Comparison of ENCODE assay signal across 13 cellular contexts in genomic region chr5:132635873-132636272, GRCh38. TPM values are rescaled to one million over a fixed set of nuclear protein-coding genes. Genes with fewer than 3 reads are reported as not detected.
DNase-seq lines count a peak whose midpoint lies in the region; ATAC-seq lines count a peak whose summit lies in the region.
"Had no signal": no experiment of that assay in that cellular context is flagged by ENCODE, and none has a peak within 500 bp of the region (broad histone marks: within the 10 kb centered on the region; RNA-seq: fewer than 3 reads in every experiment).

No MANE protein-coding gene starts in this region.

- no peak overlapping the region for H3K14ac ChIP-seq in neuronal stem cell (ENCODE audit: low read length)

- no peak overlapping the region for H4K91ac ChIP-seq in neuronal stem cell (ENCODE audit: low read depth, low read length, poor library complexity)

- ATAC-seq in GM18499 (IDR thresholded peaks at IDR 0.05; ENCODE audit: insufficient read depth, unreplicated experiment) (peak; percentile 43), GM19043 (IDR thresholded peaks at IDR 0.05; ENCODE audit: low read depth, unreplicated experiment) (peak; percentile 31), HG02938 (IDR thresholded peaks at IDR 0.05; ENCODE audit: unreplicated experiment) (peak; percentile 48), Right ventricle myocardium superior (ENCODE audit: poor library complexity) (no peak)

- peak overlapping the region; percentile 76 for H3K27ac Mint-ChIP-seq in activated CD4-positive, alpha-beta memory T cell treated with anti-CD3 and anti-CD28 coated beads for 36 hours

- H3K36me3 Mint-ChIP-seq in activated CD4-positive, alpha-beta memory T cell treated with anti-CD3 and anti-CD28 coated beads for 36 hours = peaks cover 49% of the 10 kb centered on the region

- WGBS in neuronal stem cell (ENCODE audit: extremely low coverage in 2 of 2, insufficient read length in 2 of 2, insufficient replicate concordance in 1 of 2), 2 donors = no CpG with 5 or more reads among the region's 4 CpGs

- no peak overlapping the region for H3K4me3 ChIP-seq in neuronal stem cell (ENCODE audit: low read length in 2 of 2)

- H2BK5ac ChIP-seq in neuronal stem cell (ENCODE audit: low read length) = no peak overlapping the region

- no peak overlapping the region for H3K4me3 Mint-ChIP-seq in activated CD4-positive, alpha-beta memory T cell treated with anti-CD3 and anti-CD28 coated beads for 36 hours
- H3K4me3 Mint-ChIP-seq: CD4-positive, alpha-beta memory T cell had no signal

- CTCF ChIA-PET in activated CD4-positive, alpha-beta memory T cell treated with anti-CD3 and anti-CD28 coated beads for 36 hours (lab: Charles Lee) = interaction anchor here (1.4 kb wide), 1 partner anchor 80 kb away, joined by 3 read pairs; no protein-coding TSS in a partner anchor

- peaks cover 0 to 2% of the 10 kb centered on the region in 2 donors for H3K9me3 ChIP-seq in neuronal stem cell (replicated peaks in 1 of 2; ENCODE audit: control insufficient read depth in 2 of 2, insufficient read depth in 1 of 2, low read depth in 1 of 2, low read length in 2 of 2)

- no peaks in the 10 kb centered on the region for H3K79me1 ChIP-seq in neuronal stem cell (ENCODE audit: low read depth, low read length)

- H3K4me2 ChIP-seq in neuronal stem cell (ENCODE audit: insufficient read depth, low read length, poor library complexity, severe bottlenecking) = no peak overlapping the region

- no peak overlapping the region for H2BK15ac ChIP-seq in neuronal stem cell (ENCODE audit: low read length)

- H2AFZ ChIP-seq in neuronal stem cell (ENCODE audit: low read length) = no peak overlapping the region

- peaks cover 51% of the 10 kb centered on the region for H3K4me1 Mint-ChIP-seq in activated CD4-positive, alpha-beta memory T cell treated with anti-CD3 and anti-CD28 coated beads for 36 hours (ENCODE audit: low read depth)

- H3K9me3 Mint-ChIP-seq in activated CD4-positive, alpha-beta memory T cell treated with anti-CD3 and anti-CD28 coated beads for 36 hours = no peaks in the 10 kb centered on the region
- H3K9me3 Mint-ChIP-seq: CD4-positive, alpha-beta memory T cell had no signal

- intact Hi-C loops in activated CD4-positive, alpha-beta memory T cell treated with anti-CD3 and anti-CD28 coated beads for 36 hours (cut with micrococcal nuclease) = loop anchor here (1.0 to 5.0 kb wide), 8 partner anchors 13 to 244 kb away; partner anchors contain the start of gene RAD50
- intact Hi-C loops in Right ventricle myocardium superior (cut with DNase I) = no loop called here

- no peaks in the 10 kb centered on the region for H3K27me3 Mint-ChIP-seq in activated CD4-positive, alpha-beta memory T cell treated with anti-CD3 and anti-CD28 coated beads for 36 hours
- H3K27me3 Mint-ChIP-seq: CD4-positive, alpha-beta memory T cell had no signal

- H3K4ac ChIP-seq in neuronal stem cell (ENCODE audit: low read length) = no peak overlapping the region

- H3K23ac ChIP-seq in neuronal stem cell (ENCODE audit: low read depth, low read length, poor library complexity) = no peak overlapping the region

- POLR2A ChIA-PET in activated CD4-positive, alpha-beta memory T cell treated with anti-CD3 and anti-CD28 coated beads for 36 hours (lab: Charles Lee) = no interaction called here

- no peak overlapping the region for H2BK12ac ChIP-seq in neuronal stem cell (ENCODE audit: low read length)

- H3K4me1 ChIP-seq in neuronal stem cell (ENCODE audit: control insufficient read depth in 2 of 2, insufficient read depth in 1 of 2, low read depth in 1 of 2, low read length in 2 of 2) = no peaks in the 10 kb centered on the region

- no peak overlapping the region for H3K18ac ChIP-seq in neuronal stem cell (ENCODE audit: low read length)

- H3K9ac ChIP-seq in neuronal stem cell (ENCODE audit: low read depth, low read length, poor library complexity) = no peak overlapping the region

- no peaks in the 10 kb centered on the region for H3K27me3 ChIP-seq in neuronal stem cell (ENCODE audit: control insufficient read depth in 3 of 3, insufficient read depth in 3 of 3, low read depth in 1 of 3, low read length in 3 of 3)

- no peak overlapping the region for H3K27ac ChIP-seq in neuronal stem cell (replicated peaks; ENCODE audit: low read length)

- H3K36me3 ChIP-seq in neuronal stem cell (replicated peaks in 1 of 2; ENCODE audit: control insufficient read depth in 2 of 2, insufficient read depth in 2 of 2, low read length in 2 of 2) = peaks cover 12% of the 10 kb centered on the region in 2 donors

- DNase-seq in activated CD4-positive, alpha-beta memory T cell treated with anti-CD3 and anti-CD28 coated beads for 36 hours = no peak
- DNase-seq in Right ventricle myocardium superior = no peak
- DNase-seq in neuronal stem cell (ENCODE audit: low spot score) = no peak
- no peak for DNase-seq in Ammon's horn (ENCODE audit: low spot score)
- DNase-seq in UCSD-AML1 (lab: John Stamatoyannopoulos, UW; ENCODE audit: unreplicated experiment) = no peak
- DNase-seq: GF-D8, NCI-H187 had no signal

- H4K8ac ChIP-seq in neuronal stem cell (ENCODE audit: low read depth, low read length) = no peak overlapping the region

- no peak overlapping the region for H2AK5ac ChIP-seq in neuronal stem cell (ENCODE audit: low read depth, low read length)

- H2BK120ac ChIP-seq in neuronal stem cell (ENCODE audit: low read depth, low read length) = no peak overlapping the region

RNA-seq across cellular contexts. Expression of gene IL13, which starts 22.1 kb away (rescaled TPM):
- 10 to 100 TPM; 13.0 to 14.9 TPM for total RNA-seq in activated CD4-positive, alpha-beta memory T cell treated with anti-CD3 and anti-CD28 coated beads for 36 hours
- total RNA-seq in Right ventricle myocardium superior = not detected
- not detected for polyA plus RNA-seq in neuronal stem cell (2013, experiment 1 of 2)
- polyA plus RNA-seq in neuronal stem cell (2013, experiment 2 of 2) = not detected
- total RNA-seq: CD4-positive, alpha-beta memory T cell; renal cortical epithelial cell had no signal
- polyA plus RNA-seq: CD4-positive, alpha-beta memory T cell had no signal

RNA-seq across cellular contexts. Expression of gene IL4, which starts 37.9 kb away (rescaled TPM):
- total RNA-seq in activated CD4-positive, alpha-beta memory T cell treated with anti-CD3 and anti-CD28 coated beads for 36 hours = 1 to 10 TPM; 6.4 to 6.8 TPM
- not detected for total RNA-seq in Right ventricle myocardium superior
- not detected for polyA plus RNA-seq in neuronal stem cell (2013, experiment 1 of 2)
- not detected for polyA plus RNA-seq in neuronal stem cell (2013, experiment 2 of 2)
- total RNA-seq: CD4-positive, alpha-beta memory T cell; mononuclear cell; renal cortical epithelial cell had no signal
- polyA plus RNA-seq: CD4-positive, alpha-beta memory T cell had no signal

Comparison
In these comparisons a context has a peak if more than half of its experiments do, and no peak if none do; other contexts are left out.
1. RNA of gene IL13, which starts 22.1 kb away (total RNA-seq): 13.0 to 14.9 TPM in activated CD4-positive, alpha-beta memory T cell treated with anti-CD3 and anti-CD28 coated beads for 36 hours; not detected in Right ventricle myocardium superior (single experiment); every median in the first group is over 10 times any median in the second.